7 cellular contexts compared by ENCODE assay signal in the genomic region with DNA sequence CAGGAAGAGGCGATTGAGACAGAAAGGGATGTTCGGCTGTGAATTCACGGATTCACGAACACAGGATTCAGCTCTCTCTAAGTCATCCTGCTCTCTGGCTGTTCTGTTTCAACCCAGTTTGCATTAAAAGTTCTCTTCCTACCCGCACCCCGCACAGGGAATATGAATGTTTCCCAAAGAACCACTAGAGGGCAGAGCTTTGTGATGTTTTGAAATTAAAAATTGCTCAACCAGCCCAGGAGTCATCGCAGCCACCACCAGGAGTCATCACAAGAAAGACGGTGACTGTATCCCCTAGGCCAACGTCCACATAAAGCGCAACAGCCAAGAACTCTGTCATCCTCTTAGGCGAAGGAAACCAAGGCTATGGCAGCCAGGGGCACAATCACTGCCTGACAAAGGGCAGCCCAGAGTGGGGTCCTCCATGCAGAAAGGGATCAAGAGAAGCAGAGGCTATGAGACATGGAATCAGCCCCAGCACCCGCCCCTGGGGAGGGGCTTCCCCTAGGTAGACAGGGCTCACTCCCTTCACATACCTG.
DNase-seq lines count a peak whose midpoint lies in the region; ATAC-seq, FAIRE-seq and TF ChIP-seq lines count a peak whose summit lies in the region.

No MANE protein-coding gene starts in this region.

- peak; percentile 60 for DNase-seq in DND-41
- peak; percentile 92 for DNase-seq in GM23248
- peak; percentile 74 to 84 for DNase-seq in NCI-H526 (lab: John Stamatoyannopoulos, UW)
- peak; percentile 30 for DNase-seq in astrocyte (ENCODE audit: low read depth)
- DNase-seq in keratinocyte (ENCODE audit: low read depth, low spot score), result peak; percentile 26
- peak; percentile 12 to 13 for DNase-seq in thyroid gland
- DNase-seq in NCI-H187 treated with DMSO at 0.1 percent for 48 hours (lab: John Stamatoyannopoulos, UW), result no peak

- no peaks in the 10 kb centered on the region for H3K9me2 ChIP-seq in GM23248 (ENCODE audit: insufficient read depth)

- H3K9ac ChIP-seq in DND-41 (ENCODE audit: low read depth, low read length), result no peak overlapping the region
- H3K9ac ChIP-seq in GM23248, result 0 out of 2 replicates have a peak overlapping the region, but pooled peaks have one; percentile 22
- H3K9ac ChIP-seq in astrocyte (ENCODE audit: low read length), result no peak overlapping the region
- H3K9ac ChIP-seq in keratinocyte (ENCODE audit: control insufficient read depth, extremely low read depth, insufficient read depth, low read length), result no peak overlapping the region

- no peak for TF ChIP-seq POLR2A in thyroid gland (IDR thresholded peaks at IDR 0.05)

- intact Hi-C loops in thyroid gland (cut with DNase I), result no loop called here

- H3K9me1 ChIP-seq in keratinocyte (ENCODE audit: control insufficient read depth, extremely low read depth, insufficient read depth, low read length), result no peaks in the 10 kb centered on the region

- FAIRE-seq in astrocyte (lab: Jason Lieb, UNC) (no peak), keratinocyte (lab: Jason Lieb, UNC) (peak; percentile 17)

- H3K27me3 Mint-ChIP-seq in astrocyte (ENCODE audit: low read depth, unreplicated experiment), result peaks cover 3% of the 10 kb centered on the region

- 13 to 26% methylated on average over 12 of the region's 12 CpGs for WGBS in GM23248 (ENCODE audit: low coverage in 1 of 2, low lambda C conversion rate in 2 of 2, missing lambda C conversion rate in 2 of 2), 2 experiments
- 56 to 59% methylated on average over 12 of the region's 12 CpGs for WGBS in thyroid gland, 2 donors

- H2AFZ ChIP-seq in DND-41 (ENCODE audit: low read depth, low read length) (no peak overlapping the region), GM23248 (peak overlapping the region; percentile 67), astrocyte (ENCODE audit: low read depth, low read length) (no peak overlapping the region), keratinocyte (ENCODE audit: control insufficient read depth, low read length) (no peak overlapping the region)

- no peaks in the 10 kb centered on the region for H3K36me3 Mint-ChIP-seq in astrocyte (ENCODE audit: low read depth, unreplicated experiment)

- H3K79me2 ChIP-seq in DND-41 (ENCODE audit: insufficient read depth, low read length), result no peaks in the 10 kb centered on the region
- H3K79me2 ChIP-seq in GM23248 (ENCODE audit: insufficient read depth), result no peaks in the 10 kb centered on the region
- no peaks in the 10 kb centered on the region for H3K79me2 ChIP-seq in astrocyte (ENCODE audit: insufficient read depth, low read length)
- no peaks in the 10 kb centered on the region for H3K79me2 ChIP-seq in keratinocyte (ENCODE audit: control insufficient read depth, insufficient read depth, low read length)

- H3K4me1 Mint-ChIP-seq in astrocyte (ENCODE audit: low read depth, unreplicated experiment), result peaks cover 7% of the 10 kb centered on the region

- H3K4me1 ChIP-seq in DND-41 (ENCODE audit: insufficient read depth, low read length), result peaks cover 9% of the 10 kb centered on the region
- H3K4me1 ChIP-seq in GM23248 (ENCODE audit: insufficient read depth), result peaks cover 10% of the 10 kb centered on the region; the same call in 1 of the 2 replicates
- peaks cover 16% of the 10 kb centered on the region for H3K4me1 ChIP-seq in astrocyte (ENCODE audit: insufficient read depth, low read length)
- no peaks in the 10 kb centered on the region for H3K4me1 ChIP-seq in keratinocyte (ENCODE audit: control insufficient read depth, extremely low read depth, insufficient read depth, low read length)
- H3K4me1 ChIP-seq in thyroid gland, result peaks cover 26 to 45% of the 10 kb centered on the region in 2 donors

- H3K27ac ChIP-seq in DND-41 (ENCODE audit: low read length) (no peak overlapping the region), GM23248 (peak overlapping the region; percentile 25), astrocyte (ENCODE audit: low read depth, low read length) (peak overlapping the region; percentile 21), keratinocyte (ENCODE audit: control insufficient read depth, insufficient read depth, low read length) (no peak overlapping the region), thyroid gland (no peak overlapping the region)

- no peaks in the 10 kb centered on the region; the same call in 1 of the 2 replicates for H3F3A ChIP-seq in GM23248 (ENCODE audit: insufficient read depth)

- TF ChIP-seq CTCF in DND-41 (IDR thresholded peaks at IDR 0.05; ENCODE audit: borderline replicate concordance, extremely low read depth, low read length, poor library complexity, severe bottlenecking) (peak; percentile 81), astrocyte (IDR thresholded peaks at IDR 0.05; ENCODE audit: insufficient read depth, low read depth, low read length) (peak; percentile 52), keratinocyte (optimal IDR thresholded peaks at IDR 0.05 in 1 of 3, IDR thresholded peaks at IDR 0.05 in 1 of 3, conservative IDR thresholded peaks at IDR 0.05 in 1 of 3; ENCODE audit: extremely low read depth in 1 of 3, insufficient read depth in 2 of 3, low read length in 3 of 3) (peak; percentile 48 to 77 (median 66)), thyroid gland (IDR thresholded peaks at IDR 0.05) (peak in 5 of 6 experiments; percentile 17 to 50 (median 43))

- no peaks in the 10 kb centered on the region for H3K9me3 Mint-ChIP-seq in astrocyte (ENCODE audit: unreplicated experiment)

- H3K27ac Mint-ChIP-seq in astrocyte (ENCODE audit: unreplicated experiment), result no peak overlapping the region

- H3K27me3 ChIP-seq in DND-41 (ENCODE audit: insufficient read depth, low read length, poor library complexity), result no peaks in the 10 kb centered on the region
- H3K27me3 ChIP-seq in GM23248 (replicated peaks; ENCODE audit: insufficient read depth), result 0 out of 2 replicates have a peak, but pooled peaks cover 5% of the 10 kb centered on the region
- H3K27me3 ChIP-seq in astrocyte (ENCODE audit: insufficient read depth, low read length), result no peaks in the 10 kb centered on the region
- no peaks in the 10 kb centered on the region for H3K27me3 ChIP-seq in keratinocyte (ENCODE audit: control insufficient read depth, extremely low read depth, insufficient read depth, low read length)
- H3K27me3 ChIP-seq in thyroid gland, result no peaks in the 10 kb centered on the region

- in situ Hi-C loops in GM23248 (cut with MboI), result no loop called here

- peak; percentile 81 for ATAC-seq in DND-41 (ENCODE audit: insufficient read depth, low read depth)

- no peak overlapping the region for H3K4me2 ChIP-seq in DND-41 (ENCODE audit: insufficient read depth, low read length)
- peak overlapping the region; percentile 66 for H3K4me2 ChIP-seq in GM23248 (ENCODE audit: unreplicated experiment)
- peak overlapping the region; percentile 38 for H3K4me2 ChIP-seq in astrocyte (ENCODE audit: low read length)
- H3K4me2 ChIP-seq in keratinocyte (ENCODE audit: control insufficient read depth, extremely low read depth, insufficient read depth, low read depth, low read length), result no peak overlapping the region

- H3K4me3 Mint-ChIP-seq in astrocyte (ENCODE audit: unreplicated experiment), result no peak overlapping the region

- no peaks in the 10 kb centered on the region for H3K36me3 ChIP-seq in DND-41 (ENCODE audit: insufficient read depth, low read length)
- H3K36me3 ChIP-seq in GM23248 (ENCODE audit: low read depth), result no peaks in the 10 kb centered on the region
- no peaks in the 10 kb centered on the region for H3K36me3 ChIP-seq in astrocyte (ENCODE audit: insufficient read depth, low read length)
- H3K36me3 ChIP-seq in keratinocyte (ENCODE audit: control insufficient read depth in 2 of 2, extremely low read depth in 1 of 2, insufficient read depth in 2 of 2, low read length in 2 of 2), result no peaks in the 10 kb centered on the region
- H3K36me3 ChIP-seq in thyroid gland, result no peaks in the 10 kb centered on the region

- dilution Hi-C loops in keratinocyte (cut with MboI; ENCODE audit: extremely low pct_ligation_motif_present, low sequenced_read_pairs), result no loop called here

- H3K4me3 ChIP-seq in DND-41 (ENCODE audit: low read depth in 1 of 2, low read length in 2 of 2) (no peak overlapping the region), GM23248 (0 out of 2 replicates have a peak overlapping the region, but pooled peaks have one; percentile 25), astrocyte (ENCODE audit: insufficient read depth, low read depth, low read length) (no peak overlapping the region), keratinocyte (ENCODE audit: control insufficient read depth in 2 of 3, extremely low read depth in 1 of 3, insufficient read depth in 2 of 3, low read depth in 1 of 3, low read length in 3 of 3) (no peak overlapping the region), thyroid gland (replicated peaks in 1 of 3) (no peak overlapping the region)

- H4K20me1 ChIP-seq in DND-41 (ENCODE audit: insufficient read depth, low read length) (no peaks in the 10 kb centered on the region), GM23248 (ENCODE audit: insufficient read depth) (no peaks in the 10 kb centered on the region), astrocyte (ENCODE audit: insufficient read depth, low read length) (no peaks in the 10 kb centered on the region), keratinocyte (ENCODE audit: control insufficient read depth, extremely low read depth, insufficient read depth, low read length) (no peaks in the 10 kb centered on the region)

- H3K9me3 ChIP-seq in DND-41 (ENCODE audit: insufficient read depth, low read length, severe bottlenecking), result no peaks in the 10 kb centered on the region
- H3K9me3 ChIP-seq in GM23248 (ENCODE audit: low read depth), result no peaks in the 10 kb centered on the region
- H3K9me3 ChIP-seq in astrocyte (ENCODE audit: insufficient read depth, low read depth, low read length), result no peaks in the 10 kb centered on the region
- no peaks in the 10 kb centered on the region for H3K9me3 ChIP-seq in keratinocyte (ENCODE audit: control insufficient read depth, low read depth, low read length)
- no peaks in the 10 kb centered on the region for H3K9me3 ChIP-seq in thyroid gland

Comparison
In these comparisons a context has a peak if more than half of its experiments do, and no peak if none do; other contexts are left out.
1. H3K27ac ChIP-seq: peak in GM23248 (single experiment) and astrocyte (single experiment); none in DND-41 (single experiment), keratinocyte (single experiment) and thyroid gland (0 of 3).
2. H3K4me2 ChIP-seq: peak in GM23248 (single experiment) and astrocyte (single experiment); none in DND-41 (single experiment) and keratinocyte (single experiment).
3. Peak in every context shown above with its lines, with median percentiles within 50 percentile points of each other: CTCF ChIP-seq.